Comparison of ENCODE assay signal across 1 cellular context in genomic region chr22:31223786-31224191, GRCh38.
A peak's percentile ranks its signal among the peaks of the same experiment; 100 is the strongest.
TF ChIP-seq lines count a peak whose summit lies in the region.

No MANE protein-coding gene starts in this region.

TF ChIP-seq in HepG2, 621 proteins besides CTCF, POLR2A, EP300 and RAD21 (continued from another document and continues in another):
- peak; percentile 39; the same call in 1 of the 2 replicates for TF ChIP-seq THYN1 (CRISPR knock-in tag; IDR thresholded peaks at IDR 0.05; ENCODE audit: borderline replicate concordance, low read depth)
- 0 out of 2 replicates have a peak, but pooled peaks have one; percentile 27 for TF ChIP-seq ZNF792 (CRISPR knock-in tag; IDR thresholded peaks at IDR 0.05)
- TF ChIP-seq ZBTB42 (CRISPR knock-in tag; IDR thresholded peaks at IDR 0.05), result no peak
- no peak for TF ChIP-seq FOXP1 (IDR thresholded peaks at IDR 0.05)
- TF ChIP-seq FOXP1 (CRISPR knock-in tag; IDR thresholded peaks at IDR 0.05), result peak; percentile 47
- TF ChIP-seq HNF1A (IDR thresholded peaks at IDR 0.05; ENCODE audit: low read depth), result no peak
- peak; percentile 72; the same call in 1 of the 2 replicates for TF ChIP-seq HNF1A (CRISPR knock-in tag; IDR thresholded peaks at IDR 0.05; ENCODE audit: borderline replicate concordance)
- TF ChIP-seq KAT2B (IDR thresholded peaks at IDR 0.05; ENCODE audit: borderline replicate concordance, low read depth, low read length), result no peak
- TF ChIP-seq ZNF362 (CRISPR knock-in tag; IDR thresholded peaks at IDR 0.05; ENCODE audit: borderline replicate concordance), result peak; percentile 69; the same call in 1 of the 2 replicates
- peak; percentile 62; the same call in 1 of the 2 replicates for TF ChIP-seq RXRB (CRISPR knock-in tag; IDR thresholded peaks at IDR 0.05; ENCODE audit: borderline replicate concordance)
- TF ChIP-seq, protein P1, sequence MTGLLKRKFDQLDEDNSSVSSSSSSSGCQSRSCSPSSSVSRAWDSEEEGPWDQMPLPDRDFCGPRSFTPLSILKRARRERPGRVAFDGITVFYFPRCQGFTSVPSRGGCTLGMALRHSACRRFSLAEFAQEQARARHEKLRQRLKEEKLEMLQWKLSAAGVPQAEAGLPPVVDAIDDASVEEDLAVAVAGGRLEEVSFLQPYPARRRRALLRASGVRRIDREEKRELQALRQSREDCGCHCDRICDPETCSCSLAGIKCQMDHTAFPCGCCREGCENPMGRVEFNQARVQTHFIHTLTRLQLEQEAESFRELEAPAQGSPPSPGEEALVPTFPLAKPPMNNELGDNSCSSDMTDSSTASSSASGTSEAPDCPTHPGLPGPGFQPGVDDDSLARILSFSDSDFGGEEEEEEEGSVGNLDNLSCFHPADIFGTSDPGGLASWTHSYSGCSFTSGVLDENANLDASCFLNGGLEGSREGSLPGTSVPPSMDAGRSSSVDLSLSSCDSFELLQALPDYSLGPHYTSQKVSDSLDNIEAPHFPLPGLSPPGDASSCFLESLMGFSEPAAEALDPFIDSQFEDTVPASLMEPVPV (CRISPR knock-in tag; IDR thresholded peaks at IDR 0.05), result 0 out of 2 replicates have a peak, but pooled peaks have one; percentile 25
- peak; percentile 75; the same call in 1 of the 2 replicates for TF ChIP-seq ZSCAN21 (CRISPR knock-in tag; IDR thresholded peaks at IDR 0.05; ENCODE audit: borderline replicate concordance)
- peak; percentile 41; the same call in 1 of the 2 replicates for TF ChIP-seq SIX1 (CRISPR knock-in tag; IDR thresholded peaks at IDR 0.05; ENCODE audit: borderline replicate concordance)
- 0 out of 2 replicates have a peak, but pooled peaks have one; percentile 12 for TF ChIP-seq ARNTL (CRISPR knock-in tag; IDR thresholded peaks at IDR 0.05)
- no peak for TF ChIP-seq FOXO4 (CRISPR knock-in tag; conservative IDR thresholded peaks at IDR 0.05)
- TF ChIP-seq TCF7 (IDR thresholded peaks at IDR 0.05; ENCODE audit: low read depth), result peak; percentile 39; the same call in 1 of the 2 replicates
- TF ChIP-seq MXD3 (CRISPR knock-in tag; IDR thresholded peaks at IDR 0.05), result no peak
- TF ChIP-seq, protein P2, sequence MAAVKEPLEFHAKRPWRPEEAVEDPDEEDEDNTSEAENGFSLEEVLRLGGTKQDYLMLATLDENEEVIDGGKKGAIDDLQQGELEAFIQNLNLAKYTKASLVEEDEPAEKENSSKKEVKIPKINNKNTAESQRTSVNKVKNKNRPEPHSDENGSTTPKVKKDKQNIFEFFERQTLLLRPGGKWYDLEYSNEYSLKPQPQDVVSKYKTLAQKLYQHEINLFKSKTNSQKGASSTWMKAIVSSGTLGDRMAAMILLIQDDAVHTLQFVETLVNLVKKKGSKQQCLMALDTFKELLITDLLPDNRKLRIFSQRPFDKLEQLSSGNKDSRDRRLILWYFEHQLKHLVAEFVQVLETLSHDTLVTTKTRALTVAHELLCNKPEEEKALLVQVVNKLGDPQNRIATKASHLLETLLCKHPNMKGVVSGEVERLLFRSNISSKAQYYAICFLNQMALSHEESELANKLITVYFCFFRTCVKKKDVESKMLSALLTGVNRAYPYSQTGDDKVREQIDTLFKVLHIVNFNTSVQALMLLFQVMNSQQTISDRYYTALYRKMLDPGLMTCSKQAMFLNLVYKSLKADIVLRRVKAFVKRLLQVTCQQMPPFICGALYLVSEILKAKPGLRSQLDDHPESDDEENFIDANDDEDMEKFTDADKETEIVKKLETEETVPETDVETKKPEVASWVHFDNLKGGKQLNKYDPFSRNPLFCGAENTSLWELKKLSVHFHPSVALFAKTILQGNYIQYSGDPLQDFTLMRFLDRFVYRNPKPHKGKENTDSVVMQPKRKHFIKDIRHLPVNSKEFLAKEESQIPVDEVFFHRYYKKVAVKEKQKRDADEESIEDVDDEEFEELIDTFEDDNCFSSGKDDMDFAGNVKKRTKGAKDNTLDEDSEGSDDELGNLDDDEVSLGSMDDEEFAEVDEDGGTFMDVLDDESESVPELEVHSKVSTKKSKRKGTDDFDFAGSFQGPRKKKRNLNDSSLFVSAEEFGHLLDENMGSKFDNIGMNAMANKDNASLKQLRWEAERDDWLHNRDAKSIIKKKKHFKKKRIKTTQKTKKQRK (IDR thresholded peaks at IDR 0.05; ENCODE audit: low read length), result no peak
- TF ChIP-seq FOSL2 (CRISPR knock-in tag; IDR thresholded peaks at IDR 0.05), result peak; percentile 81
- TF ChIP-seq MEIS2 (CRISPR knock-in tag; IDR thresholded peaks at IDR 0.05), result no peak
- no peak for TF ChIP-seq KLF15 (CRISPR knock-in tag; IDR thresholded peaks at IDR 0.05; ENCODE audit: borderline replicate concordance)
- 0 out of 2 replicates have a peak, but pooled peaks have one; percentile 44 for TF ChIP-seq JUN (CRISPR knock-in tag; IDR thresholded peaks at IDR 0.05)
- no peak for TF ChIP-seq NAIF1 (CRISPR knock-in tag; IDR thresholded peaks at IDR 0.05; ENCODE audit: borderline replicate concordance)
- peak; percentile 53; the same call in 1 of the 2 replicates for TF ChIP-seq GFI1 (CRISPR knock-in tag; IDR thresholded peaks at IDR 0.05; ENCODE audit: borderline replicate concordance)
- no peak for TF ChIP-seq JARID2 (CRISPR knock-in tag; IDR thresholded peaks at IDR 0.05; ENCODE audit: insufficient replicate concordance)
- no peak for TF ChIP-seq NR2F1 (CRISPR knock-in tag; IDR thresholded peaks at IDR 0.05)
- peak; percentile 65 for TF ChIP-seq HNF4A (CRISPR knock-in tag; IDR thresholded peaks at IDR 0.05)
- peak; percentile 82 for TF ChIP-seq TEAD3 (CRISPR knock-in tag; optimal IDR thresholded peaks at IDR 0.05; ENCODE audit: borderline replicate concordance)
- no peak for TF ChIP-seq MTA1 (CRISPR knock-in tag; IDR thresholded peaks at IDR 0.05; ENCODE audit: borderline replicate concordance)
- TF ChIP-seq TIGD3 (CRISPR knock-in tag; IDR thresholded peaks at IDR 0.05; ENCODE audit: borderline replicate concordance), result no peak
- no peak for TF ChIP-seq NFATC3 (CRISPR knock-in tag; IDR thresholded peaks at IDR 0.05)
- TF ChIP-seq ZNF564 (CRISPR knock-in tag; IDR thresholded peaks at IDR 0.05), result peak; percentile 36; the same call in 1 of the 2 replicates
- TF ChIP-seq BCL6 (CRISPR knock-in tag; IDR thresholded peaks at IDR 0.05), result peak; percentile 95
- TF ChIP-seq, protein P3, sequence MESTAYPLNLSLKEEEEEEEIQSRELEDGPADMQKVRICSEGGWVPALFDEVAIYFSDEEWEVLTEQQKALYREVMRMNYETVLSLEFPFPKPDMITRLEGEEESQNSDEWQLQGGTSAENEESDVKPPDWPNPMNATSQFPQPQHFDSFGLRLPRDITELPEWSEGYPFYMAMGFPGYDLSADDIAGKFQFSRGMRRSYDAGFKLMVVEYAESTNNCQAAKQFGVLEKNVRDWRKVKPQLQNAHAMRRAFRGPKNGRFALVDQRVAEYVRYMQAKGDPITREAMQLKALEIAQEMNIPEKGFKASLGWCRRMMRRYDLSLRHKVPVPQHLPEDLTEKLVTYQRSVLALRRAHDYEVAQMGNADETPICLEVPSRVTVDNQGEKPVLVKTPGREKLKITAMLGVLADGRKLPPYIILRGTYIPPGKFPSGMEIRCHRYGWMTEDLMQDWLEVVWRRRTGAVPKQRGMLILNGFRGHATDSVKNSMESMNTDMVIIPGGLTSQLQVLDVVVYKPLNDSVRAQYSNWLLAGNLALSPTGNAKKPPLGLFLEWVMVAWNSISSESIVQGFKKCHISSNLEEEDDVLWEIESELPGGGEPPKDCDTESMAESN (CRISPR knock-in tag; conservative IDR thresholded peaks at IDR 0.05), result no peak
- TF ChIP-seq, protein P4, sequence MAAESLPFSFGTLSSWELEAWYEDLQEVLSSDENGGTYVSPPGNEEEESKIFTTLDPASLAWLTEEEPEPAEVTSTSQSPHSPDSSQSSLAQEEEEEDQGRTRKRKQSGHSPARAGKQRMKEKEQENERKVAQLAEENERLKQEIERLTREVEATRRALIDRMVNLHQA (CRISPR knock-in tag; IDR thresholded peaks at IDR 0.05), result no peak
- TF ChIP-seq XBP1 (CRISPR knock-in tag; IDR thresholded peaks at IDR 0.05), result no peak
- no peak for TF ChIP-seq NFKB2 (CRISPR knock-in tag; IDR thresholded peaks at IDR 0.05; ENCODE audit: borderline replicate concordance)
- peak; percentile 84 for TF ChIP-seq ZMYM3 (CRISPR knock-in tag; IDR thresholded peaks at IDR 0.05)
- TF ChIP-seq, protein P5, sequence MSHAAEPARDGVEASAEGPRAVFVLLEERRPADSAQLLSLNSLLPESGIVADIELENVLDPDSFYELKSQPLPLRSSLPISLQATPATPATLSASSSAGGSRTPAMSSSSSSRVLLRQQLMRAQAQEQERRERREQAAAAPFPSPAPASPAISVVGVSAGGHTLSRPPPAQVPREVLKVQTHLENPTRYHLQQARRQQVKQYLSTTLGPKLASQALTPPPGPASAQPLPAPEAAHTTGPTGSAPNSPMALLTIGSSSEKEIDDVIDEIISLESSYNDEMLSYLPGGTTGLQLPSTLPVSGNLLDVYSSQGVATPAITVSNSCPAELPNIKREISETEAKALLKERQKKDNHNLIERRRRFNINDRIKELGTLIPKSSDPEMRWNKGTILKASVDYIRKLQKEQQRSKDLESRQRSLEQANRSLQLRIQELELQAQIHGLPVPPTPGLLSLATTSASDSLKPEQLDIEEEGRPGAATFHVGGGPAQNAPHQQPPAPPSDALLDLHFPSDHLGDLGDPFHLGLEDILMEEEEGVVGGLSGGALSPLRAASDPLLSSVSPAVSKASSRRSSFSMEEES (CRISPR knock-in tag; IDR thresholded peaks at IDR 0.05), result no peak
- peak; percentile 43; the same call in 1 of the 2 replicates for TF ChIP-seq MYC (CRISPR knock-in tag; IDR thresholded peaks at IDR 0.05; ENCODE audit: borderline replicate concordance)
- TF ChIP-seq ZNF619 (CRISPR knock-in tag; IDR thresholded peaks at IDR 0.05), result no peak
- peak; percentile 37; the same call in 1 of the 2 replicates for TF ChIP-seq NR2F2 (IDR thresholded peaks at IDR 0.05; ENCODE audit: borderline replicate concordance, low read depth)
- TF ChIP-seq, protein P6, sequence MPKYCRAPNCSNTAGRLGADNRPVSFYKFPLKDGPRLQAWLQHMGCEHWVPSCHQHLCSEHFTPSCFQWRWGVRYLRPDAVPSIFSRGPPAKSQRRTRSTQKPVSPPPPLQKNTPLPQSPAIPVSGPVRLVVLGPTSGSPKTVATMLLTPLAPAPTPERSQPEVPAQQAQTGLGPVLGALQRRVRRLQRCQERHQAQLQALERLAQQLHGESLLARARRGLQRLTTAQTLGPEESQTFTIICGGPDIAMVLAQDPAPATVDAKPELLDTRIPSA (CRISPR knock-in tag; IDR thresholded peaks at IDR 0.05; ENCODE audit: borderline replicate concordance), result no peak
